In genomic region chr19:46115396-46116109, GRCh38 we compare ENCODE assay signal across 8 cellular contexts. TPM values are rescaled to one million over a fixed set of nuclear protein-coding genes. Genes with fewer than 3 reads are reported as not detected.
A peak's percentile ranks its signal among the peaks of the same experiment; 100 is the strongest.
DNase-seq lines count a peak whose midpoint lies in the region; ATAC-seq and TF ChIP-seq lines count a peak whose summit lies in the region.

No MANE protein-coding gene starts in this region.

- DNase-seq in M059J (ENCODE audit: low read depth) (peak; percentile 88), amniotic epithelial cell (ENCODE audit: low read depth) (peak; percentile 78), renal cortical epithelial cell (ENCODE audit: low read depth) (peak; percentile 92), heart left ventricle (no peak), globus pallidus (ENCODE audit: low spot score) (no peak)

- H3K4me1 ChIP-seq in heart left ventricle, result no peaks in the 10 kb centered on the region

- TF ChIP-seq CTCF in heart left ventricle (IDR thresholded peaks at IDR 0.05), result no peak

- H3K9me3 ChIP-seq in heart left ventricle, result peaks cover 0 to 5% (median 0%) of the 10 kb centered on the region in 12 donors

- H3K36me3 ChIP-seq in heart left ventricle, result no peaks in the 10 kb centered on the region

- no peak overlapping the region for H3K4me3 ChIP-seq in heart left ventricle

- H3K27me3 ChIP-seq in heart left ventricle, result peaks cover 0 to 40% (median 8%) of the 10 kb centered on the region in 9 donors

- intact Hi-C loops in heart left ventricle (cut with DNase I), result no loop called here

- H3K27ac ChIP-seq in heart left ventricle, result no peak overlapping the region

- 75 to 82% (median 80%) methylated on average over 9 of the region's 9 CpGs for WGBS in heart left ventricle, 4 donors

- no peak for TF ChIP-seq POLR2A in heart left ventricle (IDR thresholded peaks at IDR 0.05)

- peak; percentile 54 for ATAC-seq in GM18502 (IDR thresholded peaks at IDR 0.05; ENCODE audit: poor library complexity, unreplicated experiment)
- ATAC-seq in GM19452 (IDR thresholded peaks at IDR 0.05; ENCODE audit: unreplicated experiment), result no peak
- ATAC-seq in GM19463 (IDR thresholded peaks at IDR 0.05; ENCODE audit: unreplicated experiment), result no peak
- ATAC-seq in heart left ventricle, result no peak

RNA-seq across cellular contexts. Expression of gene IGFL3, which starts 8.9 kb away (rescaled TPM):
- not detected in 2 replicates for total RNA-seq in M059J (2014; rRNA removed; shearing (Covaris generic))
- not detected in 2 replicates for total RNA-seq in renal cortical epithelial cell
- not detected for total RNA-seq in heart left ventricle
- polyA plus RNA-seq in heart left ventricle, result not detected

RNA-seq across cellular contexts. Expression of gene IGFL2, which starts 32.5 kb away (rescaled TPM):
- not detected in 2 replicates for total RNA-seq in M059J (2014; rRNA removed; shearing (Covaris generic))
- not detected in 2 replicates for total RNA-seq in renal cortical epithelial cell
- 1 to 10 TPM in 1 of 9 donors, not detected in 8; 1.4 TPM for total RNA-seq in heart left ventricle
- polyA plus RNA-seq in heart left ventricle, result not detected

Comparison
In these comparisons a context has a peak if more than half of its experiments do, and no peak if none do; other contexts are left out.
1. DNase-seq: peak in M059J (single experiment), amniotic epithelial cell (single experiment) and renal cortical epithelial cell (single experiment); none in heart left ventricle (0 of 5) and globus pallidus (single experiment).